8 cellular contexts compared by ENCODE assay signal in the genomic region with DNA sequence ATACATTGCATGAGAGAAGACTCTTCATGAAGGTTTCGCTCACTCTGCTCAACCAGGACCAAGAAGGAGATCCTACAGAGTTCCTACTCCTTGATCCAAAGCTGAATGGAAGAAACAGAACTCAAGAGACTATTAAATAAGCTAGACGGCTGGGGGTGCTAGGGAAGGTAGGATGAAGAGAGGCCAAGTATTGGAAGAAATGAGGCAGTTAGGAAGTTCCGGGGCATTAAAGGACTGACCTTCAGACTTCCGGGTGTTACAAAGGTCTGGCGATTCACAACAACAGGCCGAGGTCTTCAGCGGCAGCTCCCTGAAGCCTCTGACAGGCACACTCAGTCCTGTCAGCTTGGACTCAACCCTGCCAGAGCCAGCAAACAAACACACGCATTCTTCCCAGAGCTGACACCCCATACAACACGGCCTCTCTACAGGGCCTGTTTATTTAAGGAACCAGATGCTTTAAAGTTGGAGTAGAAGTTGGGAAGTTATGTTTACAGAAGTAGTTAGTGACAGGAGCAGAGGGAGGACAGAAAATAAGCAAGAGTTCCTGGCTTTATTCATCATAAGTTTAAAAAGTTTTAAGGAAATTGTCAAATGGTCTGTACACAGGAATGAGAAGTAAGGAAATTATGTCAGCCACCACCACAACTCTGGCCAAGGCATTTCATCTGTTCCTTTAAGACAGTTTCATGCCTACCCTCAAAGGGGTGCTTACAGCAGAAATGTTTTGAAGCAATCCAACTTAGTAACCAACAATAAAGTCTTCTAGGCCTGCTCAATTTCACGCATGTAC. TPM values are rescaled to one million over a fixed set of nuclear protein-coding genes. Genes with fewer than 3 reads are reported as not detected.
DNase-seq lines count a peak whose midpoint lies in the region; ATAC-seq and TF ChIP-seq lines count a peak whose summit lies in the region.

No MANE protein-coding gene starts in this region.

- H3K4me3 ChIP-seq in SJSA1: peak overlapping the region; percentile 7

- peak overlapping the region; percentile 52 for H3K27ac ChIP-seq in SJSA1

- peak; percentile 14 for DNase-seq in Calu3
- peak; percentile 75 to 76 for DNase-seq in SJSA1 (ENCODE audit: low read depth in 1 of 2, low spot score in 2 of 2)
- peak; percentile 79 for DNase-seq in foreskin melanocyte
- DNase-seq in posterior cingulate gyrus: peak; percentile 54 to 95 (median 70)
- no peak for DNase-seq in NCI-H187 treated with DMSO at 0.1 percent for 48 hours (lab: John Stamatoyannopoulos, UW)
- no peak for DNase-seq in NCI-H226
- no peak for DNase-seq in stimulated activated effector memory CD8-positive, alpha-beta T cell treated with anti-CD3 and anti-CD28 coated beads, Interleukin-12 subunit alpha, Interleukin-12 subunit beta, amount 100 ng/mL, for 72 hours (ENCODE audit: low spot score in 2 of 2)

- no peak for TF ChIP-seq CTCF in Calu3 (IDR thresholded peaks at IDR 0.05; ENCODE audit: unreplicated experiment)

- intact Hi-C loops in Calu3 (cut with micrococcal nuclease; ENCODE audit: unreplicated experiment) (loop anchor here (10.0 kb wide), 1 partner anchor 198 kb away; no protein-coding TSS in a partner anchor), posterior cingulate gyrus (cut with DNase I) (loop anchor here (10.0 kb wide), 1 partner anchor 78 kb away; no protein-coding TSS in a partner anchor)

- peaks cover 65% of the 10 kb centered on the region for H3K4me1 ChIP-seq in SJSA1 (replicated peaks)

- peak overlapping the region; percentile 5 for H3K27ac Mint-ChIP-seq in Calu3 (ENCODE audit: unreplicated experiment)
- no peak overlapping the region for H3K27ac Mint-ChIP-seq in stimulated activated effector memory CD8-positive, alpha-beta T cell treated with anti-CD3 and anti-CD28 coated beads, Interleukin-12 subunit alpha, Interleukin-12 subunit beta, amount 100 ng/mL, for 72 hours

- H3K9me3 ChIP-seq in SJSA1 (replicated peaks): 0 out of 2 replicates have a peak, but pooled peaks cover 2% of the 10 kb centered on the region

- H3K27me3 ChIP-seq in SJSA1 (replicated peaks): no peaks in the 10 kb centered on the region

- H3K36me3 ChIP-seq in SJSA1: 0 out of 2 replicates have a peak, but pooled peaks cover 3% of the 10 kb centered on the region

- H3K36me3 Mint-ChIP-seq in Calu3 (ENCODE audit: insufficient read depth, unreplicated experiment): peaks cover 11% of the 10 kb centered on the region
- no peaks in the 10 kb centered on the region for H3K36me3 Mint-ChIP-seq in stimulated activated effector memory CD8-positive, alpha-beta T cell treated with anti-CD3 and anti-CD28 coated beads, Interleukin-12 subunit alpha, Interleukin-12 subunit beta, amount 100 ng/mL, for 72 hours

- peaks cover 46% of the 10 kb centered on the region for H3K4me1 Mint-ChIP-seq in Calu3 (ENCODE audit: low read depth, unreplicated experiment)
- peaks cover 8% of the 10 kb centered on the region for H3K4me1 Mint-ChIP-seq in stimulated activated effector memory CD8-positive, alpha-beta T cell treated with anti-CD3 and anti-CD28 coated beads, Interleukin-12 subunit alpha, Interleukin-12 subunit beta, amount 100 ng/mL, for 72 hours

- BruUV-seq in Calu3 (replicated peaks; lab: Mats Ljungman, UMichigan): no TSS peak

- ATAC-seq in stimulated activated effector memory CD8-positive, alpha-beta T cell treated with anti-CD3 and anti-CD28 coated beads, Interleukin-12 subunit alpha, Interleukin-12 subunit beta, amount 100 ng/mL, for 72 hours: no peak
- no peak for ATAC-seq in HG03135 (IDR thresholded peaks at IDR 0.05; ENCODE audit: unreplicated experiment)

- no peaks in the 10 kb centered on the region for H3K27me3 Mint-ChIP-seq in Calu3 (ENCODE audit: unreplicated experiment)

- CTCF ChIA-PET in Calu3 (lab: Charles Lee): no interaction called here

- H3K4me3 Mint-ChIP-seq in Calu3 (ENCODE audit: low read depth, unreplicated experiment): peak overlapping the region; percentile 53
- H3K4me3 Mint-ChIP-seq in stimulated activated effector memory CD8-positive, alpha-beta T cell treated with anti-CD3 and anti-CD28 coated beads, Interleukin-12 subunit alpha, Interleukin-12 subunit beta, amount 100 ng/mL, for 72 hours: no peak overlapping the region

- H3K9me3 Mint-ChIP-seq in Calu3 (ENCODE audit: low read depth, unreplicated experiment): no peaks in the 10 kb centered on the region
- H3K9me3 Mint-ChIP-seq in stimulated activated effector memory CD8-positive, alpha-beta T cell treated with anti-CD3 and anti-CD28 coated beads, Interleukin-12 subunit alpha, Interleukin-12 subunit beta, amount 100 ng/mL, for 72 hours: no peaks in the 10 kb centered on the region

RNA-seq across cellular contexts. Expression of a gene that starts 4.7 kb away (rescaled TPM):
- 46.3 and 68.2 TPM in 2 replicates for total RNA-seq in Calu3 (2022)
- total RNA-seq in SJSA1 (2014; rRNA removed; shearing (Covaris generic)): 7.7 and 11.2 TPM in 2 replicates

RNA-seq across cellular contexts. Expression of a gene that starts 33.3 kb away (rescaled TPM):
- total RNA-seq in Calu3 (2022): 108 and 121 TPM in 2 replicates
- 104 and 107 TPM in 2 replicates for total RNA-seq in SJSA1 (2014; rRNA removed; shearing (Covaris generic))

Comparison
In these comparisons a context has a peak if more than half of its experiments do, and no peak if none do; other contexts are left out.
1. DNase-seq: peak in Calu3 (single experiment), SJSA1 (2 of 2), foreskin melanocyte (single experiment) and posterior cingulate gyrus (10 of 10); none in NCI-H187 treated with DMSO at 0.1 percent for 48 hours (single experiment), NCI-H226 (single experiment) and stimulated activated effector memory CD8-positive, alpha-beta T cell treated with anti-CD3 and anti-CD28 coated beads, Interleukin-12 subunit alpha, Interleukin-12 subunit beta, amount 100 ng/mL, for 72 hours (0 of 2).